Comparison of ENCODE assay signal across 8 cellular contexts in genomic region chr11:83054904-83055380, GRCh38. TPM values are rescaled to one million over a fixed set of nuclear protein-coding genes. Genes with fewer than 3 reads are reported as not detected.
A peak's percentile ranks its signal among the peaks of the same experiment; 100 is the strongest.
DNase-seq lines count a peak whose midpoint lies in the region; ATAC-seq, FAIRE-seq and TF ChIP-seq lines count a peak whose summit lies in the region.

No MANE protein-coding gene starts in this region.

- H3K36me3 Mint-ChIP-seq in immature natural killer cell = peaks cover 0 to 8% (median 4%) of the 10 kb centered on the region in 3 donors

- H3K27me3 ChIP-seq in GM12878 (replicated peaks in 1 of 2; ENCODE audit: control insufficient read depth in 2 of 2, insufficient read depth in 2 of 2, low read length in 1 of 2) = no peaks in the 10 kb centered on the region

- WGBS in GM12878 (ENCODE audit: insufficient coverage, insufficient replicate concordance, low lambda C conversion rate, missing lambda C conversion rate) = 85% methylated on average over 3 of the region's 3 CpGs

- no peaks in the 10 kb centered on the region for H3K27me3 Mint-ChIP-seq in immature natural killer cell (ENCODE audit: low read depth in 3 of 3)

- no peak for TF ChIP-seq RAD21 in GM12878 (IDR thresholded peaks at IDR 0.05; ENCODE audit: insufficient read depth, low read depth, low read length)

- no peaks in the 10 kb centered on the region for H3K36me3 ChIP-seq in GM12878 (ENCODE audit: control insufficient read depth in 2 of 2, insufficient read depth in 2 of 2, low read length in 1 of 2)

- no peak overlapping the region for H3K4me2 ChIP-seq in GM12878 (ENCODE audit: control insufficient read depth, insufficient read depth)

- H3K27ac ChIP-seq in GM12878 (ENCODE audit: control insufficient read depth, insufficient read depth) = no peak overlapping the region

- no peak for TF ChIP-seq CTCF in GM12878 (IDR thresholded peaks at IDR 0.05 in 2 of 3, conservative IDR thresholded peaks at IDR 0.05 in 1 of 3; ENCODE audit: control insufficient read depth in 2 of 3, extremely low read depth in 1 of 3, insufficient read depth in 1 of 3, low read depth in 3 of 3, low read length in 3 of 3)

- no peak for TF ChIP-seq POLR2A in GM12878 (IDR thresholded peaks at IDR 0.05; ENCODE audit: low read depth, low read length)

- H3K79me2 ChIP-seq in GM12878 (ENCODE audit: control insufficient read depth, insufficient read depth, low read length) = peaks cover 32% of the 10 kb centered on the region

- H3K9me3 Mint-ChIP-seq in immature natural killer cell = no peaks in the 10 kb centered on the region

- POLR2A ChIA-PET in GM12878 (lab: Charles Lee) = interaction anchor here (1.0 to 1.4 kb wide), 3 partner anchors 9 to 102 kb away, joined by 3 to 6 read pairs (median 4); partner anchors contain the start of gene PCF11

- no peak for TF ChIP-seq EP300 in GM12878 (IDR thresholded peaks at IDR 0.05; ENCODE audit: borderline replicate concordance in 1 of 2, control insufficient read depth in 1 of 2, low read depth in 2 of 2, low read length in 2 of 2)

- no peak overlapping the region for H3K4me3 ChIP-seq in GM12878

- SMC1A ChIA-PET in GM12878 (lab: Charles Lee; ENCODE audit: uncharacterized antibody, unreplicated experiment) = interaction anchor here (0.6 to 1.8 kb wide), 11 partner anchors 8 to 181 kb away, joined by 3 to 6 read pairs (median 3); no protein-coding TSS in a partner anchor

- intact Hi-C loops in GM12878 (cut with micrococcal nuclease; ENCODE audit: unreplicated experiment) = no loop called here

- peak overlapping the region in 1 of 6 donors; percentile 55 for H3K27ac Mint-ChIP-seq in immature natural killer cell

- no peak overlapping the region for H3K4me3 Mint-ChIP-seq in immature natural killer cell

- RAD21 ChIA-PET in GM12878 (lab: Charles Lee; ENCODE audit: unreplicated experiment) = interaction anchor here (0.7 to 2.7 kb wide), 4 partner anchors 9 to 59 kb away, joined by 3 to 9 read pairs (median 3); no protein-coding TSS in a partner anchor

- in situ Hi-C loops in GM12878 (cut with MboI) = no loop called here

- DNase-seq in DMS153 treated with DMSO at 0.1 percent for 48 hours (lab: John Stamatoyannopoulos, UW; ENCODE audit: unreplicated experiment) = peak; percentile 55
- DNase-seq in LoVo (ENCODE audit: low spot score) = peak; percentile 76
- no peak for DNase-seq in GM12878 (ENCODE audit: low read depth, low spot score)
- no peak for DNase-seq in stimulated activated CD4-positive, alpha-beta T cell treated with anti-CD3 and anti-CD28 coated beads, Interleukin-15, amount 100 ng/mL, for 24 hours
- no peak for DNase-seq in GM03348 (ENCODE audit: low spot score)
- DNase-seq in activated effector memory CD4-positive, alpha-beta T cell treated with Interleukin-2 at 50 U/mL for 16 hours = no peak
- DNase-seq in immature natural killer cell = no peak

- no peaks in the 10 kb centered on the region for H4K20me1 ChIP-seq in GM12878 (ENCODE audit: control insufficient read depth, insufficient read depth)

- CTCF ChIA-PET in GM12878 (lab: Yijun Ruan, JAX) = interaction anchor here (1.0 kb wide), 1 partner anchor 8 kb away, joined by 3 read pairs; no protein-coding TSS in a partner anchor

- peaks cover 37% of the 10 kb centered on the region for H3K4me1 ChIP-seq in GM12878 (ENCODE audit: control insufficient read depth, insufficient read depth, low read length)

- H3K9ac ChIP-seq in GM12878 (ENCODE audit: control insufficient read depth, insufficient read depth, low read length) = no peak overlapping the region

- H2AFZ ChIP-seq in GM12878 (ENCODE audit: control insufficient read depth, low read depth, low read length) = no peak overlapping the region

- peak; percentile 55 for ATAC-seq in GM21423 (IDR thresholded peaks at IDR 0.05; ENCODE audit: unreplicated experiment)
- peak; percentile 68 for ATAC-seq in GM12878

- no TSS peak for BruUV-seq in GM12878 (replicated peaks; lab: Mats Ljungman, UMichigan)

- no peak for FAIRE-seq in GM12878 (lab: Jason Lieb, UNC)

- H3K9me3 ChIP-seq in GM12878 (replicated peaks; ENCODE audit: control insufficient read depth, insufficient read depth, low read length) = peaks cover 23% of the 10 kb centered on the region

- peaks cover 22 to 35% of the 10 kb centered on the region in 2 donors for H3K4me1 Mint-ChIP-seq in immature natural killer cell

TF ChIP-seq in GM12878, 131 proteins besides CTCF, POLR2A, EP300 and RAD21:
- no peak for TF ChIP-seq BRCA1 (IDR thresholded peaks at IDR 0.05; ENCODE audit: low read depth, low read length)
- 0 out of 2 replicates have a peak, but pooled peaks have one; percentile 17 for TF ChIP-seq NR2F1 (conservative IDR thresholded peaks at IDR 0.05)
- TF ChIP-seq, protein P1, sequence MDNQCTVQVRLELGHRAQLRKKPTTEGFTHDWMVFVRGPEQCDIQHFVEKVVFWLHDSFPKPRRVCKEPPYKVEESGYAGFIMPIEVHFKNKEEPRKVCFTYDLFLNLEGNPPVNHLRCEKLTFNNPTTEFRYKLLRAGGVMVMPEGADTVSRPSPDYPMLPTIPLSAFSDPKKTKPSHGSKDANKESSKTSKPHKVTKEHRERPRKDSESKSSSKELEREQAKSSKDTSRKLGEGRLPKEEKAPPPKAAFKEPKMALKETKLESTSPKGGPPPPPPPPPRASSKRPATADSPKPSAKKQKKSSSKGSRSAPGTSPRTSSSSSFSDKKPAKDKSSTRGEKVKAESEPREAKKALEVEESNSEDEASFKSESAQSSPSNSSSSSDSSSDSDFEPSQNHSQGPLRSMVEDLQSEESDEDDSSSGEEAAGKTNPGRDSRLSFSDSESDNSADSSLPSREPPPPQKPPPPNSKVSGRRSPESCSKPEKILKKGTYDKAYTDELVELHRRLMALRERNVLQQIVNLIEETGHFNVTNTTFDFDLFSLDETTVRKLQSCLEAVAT (IDR thresholded peaks at IDR 0.05) = no peak
- TF ChIP-seq MTA2 (IDR thresholded peaks at IDR 0.05; ENCODE audit: low read depth) = peak; percentile 58; the same call in 1 of the 2 replicates
- TF ChIP-seq DPF2 (IDR thresholded peaks at IDR 0.05) = peak; percentile 45; the same call in 1 of the 2 replicates
- peak; percentile 93 for TF ChIP-seq ZBTB33 (IDR thresholded peaks at IDR 0.05)
- no peak for TF ChIP-seq IKZF2 (IDR thresholded peaks at IDR 0.05)
- no peak for TF ChIP-seq HDGF (IDR thresholded peaks at IDR 0.05)
- TF ChIP-seq ATF7 (IDR thresholded peaks at IDR 0.05; ENCODE audit: low read depth) = 0 out of 2 replicates have a peak, but pooled peaks have one; percentile 24
- 0 out of 2 replicates have a peak, but pooled peaks have one; percentile 57 for TF ChIP-seq MEF2A (IDR thresholded peaks at IDR 0.05; ENCODE audit: insufficient read depth, low read depth, low read length)
- TF ChIP-seq MEF2B (IDR thresholded peaks at IDR 0.05; ENCODE audit: partially characterized antibody, poor library complexity, severe bottlenecking) = peak; percentile 50
- TF ChIP-seq RAD51 (IDR thresholded peaks at IDR 0.05) = peak; percentile 49; the same call in 1 of the 2 replicates
- TF ChIP-seq RUNX3 (IDR thresholded peaks at IDR 0.05; ENCODE audit: low read length) = peak; percentile 49; the same call in 1 of the 2 replicates
- TF ChIP-seq SPI1 (IDR thresholded peaks at IDR 0.05; ENCODE audit: borderline replicate concordance, insufficient read depth, low read depth, low read length) = peak; percentile 44; the same call in 1 of the 2 replicates

RNA-seq across cellular contexts. Expression of gene RAB30, which starts 16.8 kb away (rescaled TPM):
- total RNA-seq in GM12878 (2013; cell fraction: nucleolus; rRNA removed) = 49.2 and 55.3 TPM in 2 replicates
- 13.0 and 14.2 TPM in 2 replicates for total RNA-seq in GM12878 (2014; rRNA removed)
- 15.2 and 16.1 TPM in 2 replicates for total RNA-seq in GM12878 (2014; rRNA removed; fragmentation: Illumina TruSeq; extraction: Trizol)
- total RNA-seq in GM12878 (2021) = 23.9 and 24.8 TPM in 2 replicates
- 39.6 TPM for polyA plus RNA-seq in GM12878 (2011; ENCODE audit: low read depth)
- 23.0 and 26.7 TPM in 2 replicates for polyA plus RNA-seq in GM12878 (2011; rRNA removed)
- 9.5 and 13.4 TPM in 2 replicates for polyA plus RNA-seq in GM12878 (2011; cell fraction: cytosol; rRNA removed)
- 13.5 and 14.2 TPM in 2 replicates for polyA plus RNA-seq in GM12878 (2011; cell fraction: nucleus; rRNA removed)
- polyA plus RNA-seq in GM12878 (2012) = 19.1 and 30.2 TPM in 2 replicates
- polyA plus RNA-seq in GM12878 (2014; fragmentation: Illumina TruSeq; extraction: Trizol) = 22.5 and 32.9 TPM in 2 replicates
- 10 to 100 TPM in 1 of 2 experiments, 1 to 10 TPM in 1; 9.8 to 14.2 TPM for polyA plus RNA-seq in GM12878 (2014; fragmentation: Nextera tagmentation; extraction: Ambion mirVana)
- 8.0 and 11.7 TPM in 2 replicates for polyA plus RNA-seq in GM12878 (2014; rRNA removed)
- 10 to 100 TPM; 22.2 TPM for polyA plus RNA-seq in GM12878 (2016; fragmentation: Nextera tagmentation; extraction: Ambion mirVana)
- polyA minus RNA-seq in GM12878 (2011; rRNA and poly(A)+ RNA removed) = 14.5 and 29.4 TPM in 2 replicates
- polyA minus RNA-seq in GM12878 (2011; cell fraction: cytosol; rRNA and poly(A)+ RNA removed) = 6.9 and 11.0 TPM in 2 replicates
- polyA minus RNA-seq in GM12878 (2011; cell fraction: nucleus; rRNA and poly(A)+ RNA removed) = 11.6 and 16.6 TPM in 2 replicates
- 1 to 10 TPM; 2.2 to 6.5 (median 6.0) TPM for polyA plus RNA-seq in immature natural killer cell

Comparison
In these comparisons a context has a peak if more than half of its experiments do, and no peak if none do; other contexts are left out.
1. DNase-seq: peak in DMS153 treated with DMSO at 0.1 percent for 48 hours (single experiment) and LoVo (single experiment); none in GM12878 (single experiment), stimulated activated CD4-positive, alpha-beta T cell treated with anti-CD3 and anti-CD28 coated beads, Interleukin-15, amount 100 ng/mL, for 24 hours (single experiment), GM03348 (single experiment), activated effector memory CD4-positive, alpha-beta T cell treated with Interleukin-2 at 50 U/mL for 16 hours (single experiment) and immature natural killer cell (0 of 3).